ENCODE assay signal across 32 cellular contexts in genomic region chr4:99351487-99351886, GRCh38. TPM values are rescaled to one million over a fixed set of nuclear protein-coding genes. Genes with fewer than 3 reads are reported as not detected.
"Had no signal": no experiment of that assay in that cellular context is flagged by ENCODE, and none has a peak within 500 bp of the region (broad histone marks: within the 10 kb centered on the region; RNA-seq: fewer than 3 reads in every experiment).

No MANE protein-coding gene starts in this region.

- DNase-seq: activated B cell treated with CpG ODN at 0.5 μM for 24 hours; activated CD4-positive, alpha-beta T cell treated with anti-CD3 and anti-CD28 coated beads for 1 hour; activated CD4-positive, alpha-beta T cell treated with anti-CD3 and anti-CD28 coated beads, Interleukin-2, amount 10 ng/mL, durations not matched to agents 24 days and 14 days; activated CD4-positive, alpha-beta T cell treated with anti-CD3 and anti-CD28 coated beads, Interleukin-2, amount 50 U/mL, for 48 hours; activated CD8-positive, alpha-beta memory T cell treated with anti-CD3 and anti-CD28 coated beads, Interleukin-2, amount 10 ng/mL, durations not matched to agents 7 days and 5 days; activated effector memory CD4-positive, alpha-beta T cell treated with Interleukin-2 at 50 U/mL for 16 hours; activated naive CD4-positive, alpha-beta T cell treated with Interleukin-2 at 50 U/mL for 16 hours; activated naive CD8-positive, alpha-beta T cell treated with anti-CD3 and anti-CD28 coated beads, Interleukin-2, amount 50 U/mL, for 24 hours; activated T-cell treated with anti-CD3 and anti-CD28 coated beads, Interleukin-2, amount 50 U/mL, for 24 hours; amniotic stem cell; MG63; MV-4-11; NCI-H1092 treated with DMSO at 0.1 percent for 48 hours; NCI-H1417 treated with DMSO at 0.1 percent for 48 hours; NCI-H1694; NCI-H2029; NCI-H2107; NCI-H2171 treated with DMSO at 0.1 percent for 48 hours; NCI-H345; NCI-H510A; NCI-H526 treated with DMSO at 0.1 percent for 48 hours; NCI-H82; RPMI8226; T-cell; T-helper 2 cell; T1000 had no signal

- H3K36me3 ChIP-seq: ascending aorta, MG63 had no signal

- H3K27me3 ChIP-seq: ascending aorta, MG63 had no signal

- H3K9me3 ChIP-seq: MG63 had no signal

- ATAC-seq: activated CD8-positive, alpha-beta memory T cell treated with anti-CD3 and anti-CD28 coated beads, Interleukin-2, amount 10 ng/mL, durations not matched to agents 7 days and 5 days; activated naive CD4-positive, alpha-beta T cell treated with anti-CD3 and anti-CD28 coated beads, Interleukin-2, amount 50 U/mL, for 72 hours; activated naive CD8-positive, alpha-beta T cell treated with anti-CD3 and anti-CD28 coated beads, Interleukin-2, amount 50 U/mL, for 24 hours; Right ventricle myocardium inferior; T-cell had no signal

- H3K4me1 ChIP-seq: ascending aorta had no signal

- H3K4me3 ChIP-seq: ascending aorta, MG63, SK-N-MC had no signal

- H3K27ac ChIP-seq: ascending aorta, SK-N-MC had no signal

RNA-seq across cellular contexts. Expression of gene ADH1C, which starts 1.1 kb away (rescaled TPM):
- total RNA-seq: activated B cell treated with CpG ODN at 0.5 μM for 24 hours; activated CD4-positive, alpha-beta T cell treated with anti-CD3 and anti-CD28 coated beads, Interleukin-2, amount 10 ng/mL, durations not matched to agents 24 days and 14 days; activated CD8-positive, alpha-beta memory T cell treated with anti-CD3 and anti-CD28 coated beads, Interleukin-2, amount 10 ng/mL, durations not matched to agents 7 days and 5 days; activated naive CD4-positive, alpha-beta T cell treated with anti-CD3 and anti-CD28 coated beads, Interleukin-2, amount 50 U/mL, for 72 hours; activated T-helper 1 cell treated with anti-CD3 and anti-CD28 coated beads, Interleukin-12 subunit alpha, Interleukin-12 subunit beta, Interleukin-2, Interleukin-4 antibody, amounts not matched to agents 30 ng/mL and 10 ng/mL and 1 ng/mL, durations not matched to agents 14 hours and 24 hours and 36 hours; OCI-LY7 had no signal

RNA-seq across cellular contexts. Expression of gene ADH1B, which starts 30.3 kb away (rescaled TPM):
- total RNA-seq: activated B cell treated with CpG ODN at 0.5 μM for 24 hours; activated CD4-positive, alpha-beta T cell treated with anti-CD3 and anti-CD28 coated beads, Interleukin-2, amount 10 ng/mL, durations not matched to agents 24 days and 14 days; activated CD8-positive, alpha-beta memory T cell treated with anti-CD3 and anti-CD28 coated beads, Interleukin-2, amount 10 ng/mL, durations not matched to agents 7 days and 5 days; activated naive CD4-positive, alpha-beta T cell treated with anti-CD3 and anti-CD28 coated beads, Interleukin-2, amount 50 U/mL, for 72 hours; activated T-helper 1 cell treated with anti-CD3 and anti-CD28 coated beads, Interleukin-12 subunit alpha, Interleukin-12 subunit beta, Interleukin-2, Interleukin-4 antibody, amounts not matched to agents 30 ng/mL and 10 ng/mL and 1 ng/mL, durations not matched to agents 14 hours and 24 hours and 36 hours; OCI-LY7 had no signal
